In the genomic region with DNA sequence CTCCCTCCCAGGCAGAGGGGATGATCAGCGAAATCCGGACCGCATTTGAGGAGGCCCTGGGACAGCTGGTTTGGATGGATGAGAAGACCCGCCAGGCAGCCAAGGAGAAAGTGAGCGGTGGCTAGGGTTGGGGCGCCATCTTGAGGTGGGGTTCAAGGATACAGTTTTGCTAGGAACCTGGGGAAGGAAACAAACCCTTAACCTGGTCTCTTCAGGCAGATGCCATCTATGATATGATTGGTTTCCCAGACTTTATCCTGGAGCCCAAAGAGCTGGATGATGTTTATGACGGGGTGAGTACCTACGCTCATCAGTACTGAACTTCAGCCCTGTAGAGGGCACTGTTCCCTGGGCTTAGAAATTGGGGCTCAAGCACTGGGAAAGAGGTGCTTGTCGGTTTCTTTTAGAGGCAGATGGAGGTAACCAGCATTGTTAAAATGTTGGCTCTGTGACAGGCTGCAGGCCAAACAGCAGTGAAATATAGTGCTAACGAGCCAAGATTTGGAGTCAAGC, we compare ENCODE assay signal across 8 cellular contexts. TPM values are rescaled to one million over a fixed set of nuclear protein-coding genes. Genes with fewer than 3 reads are reported as not detected.
A peak's percentile ranks its signal among the peaks of the same experiment; 100 is the strongest.
DNase-seq lines count a peak whose midpoint lies in the region; ATAC-seq lines count a peak whose summit lies in the region.

No MANE protein-coding gene starts in this region.

- peak; percentile 46 for ATAC-seq in HG03520 (IDR thresholded peaks at IDR 0.05; ENCODE audit: unreplicated experiment)
- ATAC-seq in activated CD8-positive, alpha-beta T cell treated with anti-CD3 and anti-CD28 coated beads, Interleukin-2, amount 10 ng/mL, durations not matched to agents 7 days and 5 days, result peak; percentile 77
- peak; percentile 83 for ATAC-seq in stimulated activated naive CD8-positive, alpha-beta T cell treated with anti-CD3 and anti-CD28 coated beads, Interleukin-15, amount 100 ng/mL, for 72 hours
- ATAC-seq in GM19452 (IDR thresholded peaks at IDR 0.05; ENCODE audit: unreplicated experiment), result no peak

- H3K4me3 ChIP-seq in CD4-positive, alpha-beta memory T cell (ENCODE audit: low read length in 2 of 2), result no peak overlapping the region
- no peak overlapping the region for H3K4me3 ChIP-seq in endocrine pancreas (ENCODE audit: control insufficient read depth, insufficient read depth, low read length)

- CTCF ChIA-PET in CD4-positive, alpha-beta memory T cell (lab: Charles Lee; ENCODE audit: partially characterized antibody), result interaction anchor here (0.6 to 1.9 kb wide), 5 partner anchors 59 to 394 kb away, joined by 3 to 13 read pairs (median 5); no protein-coding TSS in a partner anchor
- CTCF ChIA-PET in activated CD8-positive, alpha-beta T cell treated with anti-CD3 and anti-CD28 coated beads, Interleukin-2, amount 10 ng/mL, durations not matched to agents 7 days and 5 days (lab: Charles Lee), result interaction anchor here (1.0 to 4.1 kb wide), 9 partner anchors 27 to 405 kb away, joined by 3 to 33 read pairs (median 3); a partner anchor contains a TSS

- no peak overlapping the region for H3K4me3 Mint-ChIP-seq in CD4-positive, alpha-beta memory T cell
- no peak overlapping the region for H3K4me3 Mint-ChIP-seq in activated CD8-positive, alpha-beta T cell treated with anti-CD3 and anti-CD28 coated beads, Interleukin-2, amount 10 ng/mL, durations not matched to agents 7 days and 5 days
- no peak overlapping the region for H3K4me3 Mint-ChIP-seq in stimulated activated naive CD8-positive, alpha-beta T cell treated with anti-CD3 and anti-CD28 coated beads, Interleukin-15, amount 100 ng/mL, for 72 hours

- DNase-seq in CD4-positive, alpha-beta memory T cell, result peak; percentile 40 to 57 (median 48)
- DNase-seq in NCI-H82 (lab: John Stamatoyannopoulos, UW) (peak; percentile 92), myocyte (ENCODE audit: low read depth) (peak; percentile 73)
- peak; percentile 77 for DNase-seq in activated CD8-positive, alpha-beta T cell treated with anti-CD3 and anti-CD28 coated beads, Interleukin-2, amount 10 ng/mL, durations not matched to agents 7 days and 5 days
- DNase-seq in stimulated activated naive CD8-positive, alpha-beta T cell treated with anti-CD3 and anti-CD28 coated beads, Interleukin-15, amount 100 ng/mL, for 72 hours, result peak; percentile 68 to 71

- no peaks in the 10 kb centered on the region for H3K4me1 ChIP-seq in CD4-positive, alpha-beta memory T cell (ENCODE audit: insufficient read depth, low read length)
- H3K4me1 ChIP-seq in endocrine pancreas (ENCODE audit: control insufficient read depth, insufficient read depth, low read length), result no peaks in the 10 kb centered on the region

- intact Hi-C loops in CD4-positive, alpha-beta memory T cell (cut with micrococcal nuclease), result loop anchor here (1.0 kb wide), 3 partner anchors 62 to 394 kb away; no protein-coding TSS in a partner anchor

- POLR2A ChIA-PET in CD4-positive, alpha-beta memory T cell (lab: Charles Lee; ENCODE audit: partially characterized antibody), result no interaction called here
- POLR2A ChIA-PET in activated CD8-positive, alpha-beta T cell treated with anti-CD3 and anti-CD28 coated beads, Interleukin-2, amount 10 ng/mL, durations not matched to agents 7 days and 5 days (lab: Charles Lee), result no interaction called here

- no peak overlapping the region for H3K27ac ChIP-seq in CD4-positive, alpha-beta memory T cell (ENCODE audit: low read depth, low read length)

- peaks cover 5 to 16% of the 10 kb centered on the region in 2 donors for H3K27me3 Mint-ChIP-seq in CD4-positive, alpha-beta memory T cell
- H3K27me3 Mint-ChIP-seq in activated CD8-positive, alpha-beta T cell treated with anti-CD3 and anti-CD28 coated beads, Interleukin-2, amount 10 ng/mL, durations not matched to agents 7 days and 5 days (ENCODE audit: low read depth), result peaks cover 8% of the 10 kb centered on the region
- H3K27me3 Mint-ChIP-seq in stimulated activated naive CD8-positive, alpha-beta T cell treated with anti-CD3 and anti-CD28 coated beads, Interleukin-15, amount 100 ng/mL, for 72 hours, result peaks cover 24% of the 10 kb centered on the region

- H3K9me3 ChIP-seq in CD4-positive, alpha-beta memory T cell (ENCODE audit: control insufficient read depth in 1 of 2, low read length in 2 of 2), result no peaks in the 10 kb centered on the region
- H3K9me3 ChIP-seq in endocrine pancreas (ENCODE audit: control insufficient read depth, low read length), result no peaks in the 10 kb centered on the region

- H3K27ac Mint-ChIP-seq in CD4-positive, alpha-beta memory T cell, result peak overlapping the region in 1 of 7 donors; percentile 57
- no peak overlapping the region for H3K27ac Mint-ChIP-seq in activated CD8-positive, alpha-beta T cell treated with anti-CD3 and anti-CD28 coated beads, Interleukin-2, amount 10 ng/mL, durations not matched to agents 7 days and 5 days
- no peak overlapping the region for H3K27ac Mint-ChIP-seq in stimulated activated naive CD8-positive, alpha-beta T cell treated with anti-CD3 and anti-CD28 coated beads, Interleukin-15, amount 100 ng/mL, for 72 hours

- no peaks in the 10 kb centered on the region for H3K36me3 ChIP-seq in CD4-positive, alpha-beta memory T cell (ENCODE audit: insufficient read depth, low read length)
- H3K36me3 ChIP-seq in endocrine pancreas (ENCODE audit: control insufficient read depth, insufficient read depth, low read length), result no peaks in the 10 kb centered on the region

- H3K36me3 Mint-ChIP-seq in CD4-positive, alpha-beta memory T cell, result no peaks in the 10 kb centered on the region
- H3K36me3 Mint-ChIP-seq in activated CD8-positive, alpha-beta T cell treated with anti-CD3 and anti-CD28 coated beads, Interleukin-2, amount 10 ng/mL, durations not matched to agents 7 days and 5 days (ENCODE audit: low read depth), result no peaks in the 10 kb centered on the region

- peak overlapping the region; percentile 47 for H3K9ac ChIP-seq in endocrine pancreas (ENCODE audit: control insufficient read depth, insufficient read depth, low read length)

- H3K9me3 Mint-ChIP-seq in CD4-positive, alpha-beta memory T cell, result peaks cover 0 to 2% (median 0%) of the 10 kb centered on the region in 8 donors
- no peaks in the 10 kb centered on the region for H3K9me3 Mint-ChIP-seq in activated CD8-positive, alpha-beta T cell treated with anti-CD3 and anti-CD28 coated beads, Interleukin-2, amount 10 ng/mL, durations not matched to agents 7 days and 5 days (ENCODE audit: insufficient read depth)
- no peaks in the 10 kb centered on the region for H3K9me3 Mint-ChIP-seq in stimulated activated naive CD8-positive, alpha-beta T cell treated with anti-CD3 and anti-CD28 coated beads, Interleukin-15, amount 100 ng/mL, for 72 hours

- peaks cover 0 to 2% (median 0%) of the 10 kb centered on the region in 4 donors for H3K4me1 Mint-ChIP-seq in CD4-positive, alpha-beta memory T cell
- peaks cover 2% of the 10 kb centered on the region for H3K4me1 Mint-ChIP-seq in activated CD8-positive, alpha-beta T cell treated with anti-CD3 and anti-CD28 coated beads, Interleukin-2, amount 10 ng/mL, durations not matched to agents 7 days and 5 days (ENCODE audit: low read depth)
- H3K4me1 Mint-ChIP-seq in stimulated activated naive CD8-positive, alpha-beta T cell treated with anti-CD3 and anti-CD28 coated beads, Interleukin-15, amount 100 ng/mL, for 72 hours, result no peaks in the 10 kb centered on the region

- peaks cover 3% of the 10 kb centered on the region for H3K27me3 ChIP-seq in CD4-positive, alpha-beta memory T cell (ENCODE audit: insufficient read depth, low read length)
- H3K27me3 ChIP-seq in endocrine pancreas (ENCODE audit: control insufficient read depth, insufficient read depth, low read length), result no peaks in the 10 kb centered on the region

RNA-seq across cellular contexts. Expression of a gene that starts 9.6 kb away (rescaled TPM):
- total RNA-seq in CD4-positive, alpha-beta memory T cell, result 100 to 1,000 TPM; 148 to 154 TPM
- polyA plus RNA-seq in CD4-positive, alpha-beta memory T cell, result 100 to 1,000 TPM; 195 to 298 TPM
- 100 to 1,000 TPM; 207 to 209 TPM for total RNA-seq in activated CD8-positive, alpha-beta T cell treated with anti-CD3 and anti-CD28 coated beads, Interleukin-2, amount 10 ng/mL, durations not matched to agents 7 days and 5 days
- total RNA-seq in myocyte, result 480 and 540 TPM in 2 replicates
- 389 TPM for polyA plus RNA-seq in myocyte (2012)

RNA-seq across cellular contexts. Expression of a gene that starts 13.7 kb away (rescaled TPM):
- total RNA-seq in CD4-positive, alpha-beta memory T cell, result not detected
- not detected for polyA plus RNA-seq in CD4-positive, alpha-beta memory T cell
- total RNA-seq in activated CD8-positive, alpha-beta T cell treated with anti-CD3 and anti-CD28 coated beads, Interleukin-2, amount 10 ng/mL, durations not matched to agents 7 days and 5 days, result not detected
- total RNA-seq in myocyte, result not detected in 2 replicates
- polyA plus RNA-seq in myocyte (2012), result not detected

RNA-seq across cellular contexts. Expression of a gene that starts 24.9 kb away (rescaled TPM):
- total RNA-seq in CD4-positive, alpha-beta memory T cell, result 100 to 1,000 TPM; 236 to 246 TPM
- polyA plus RNA-seq in CD4-positive, alpha-beta memory T cell, result 10 to 100 TPM in 1 of 2 donors, 1 to 10 TPM in 1; 3.6 to 51.1 TPM
- total RNA-seq in activated CD8-positive, alpha-beta T cell treated with anti-CD3 and anti-CD28 coated beads, Interleukin-2, amount 10 ng/mL, durations not matched to agents 7 days and 5 days, result 100 to 1,000 TPM; 339 to 348 TPM
- 358 and 371 TPM in 2 replicates for total RNA-seq in myocyte
- 289 TPM for polyA plus RNA-seq in myocyte (2012)

RNA-seq across cellular contexts. Expression of a gene that starts 28.1 kb away (rescaled TPM):
- under 1 TPM in 1 of 2 experiments, not detected in 1; 0.25 TPM for total RNA-seq in CD4-positive, alpha-beta memory T cell
- polyA plus RNA-seq in CD4-positive, alpha-beta memory T cell, result not detected
- total RNA-seq in activated CD8-positive, alpha-beta T cell treated with anti-CD3 and anti-CD28 coated beads, Interleukin-2, amount 10 ng/mL, durations not matched to agents 7 days and 5 days, result not detected
- total RNA-seq in myocyte, result not detected in 2 replicates
- 0.59 TPM for polyA plus RNA-seq in myocyte (2012)

RNA-seq across cellular contexts. Expression of a gene that starts 40.0 kb away (rescaled TPM):
- total RNA-seq in CD4-positive, alpha-beta memory T cell, result 1 to 10 TPM; 1.7 to 2.1 TPM
- 1 to 10 TPM; 3.8 to 4.6 TPM for polyA plus RNA-seq in CD4-positive, alpha-beta memory T cell
- 1 to 10 TPM; 4.5 to 4.7 TPM for total RNA-seq in activated CD8-positive, alpha-beta T cell treated with anti-CD3 and anti-CD28 coated beads, Interleukin-2, amount 10 ng/mL, durations not matched to agents 7 days and 5 days
- total RNA-seq in myocyte, result 2.8 and 3.6 TPM in 2 replicates
- 7.5 TPM for polyA plus RNA-seq in myocyte (2012)
